In genomic region chr13:112996671-112997091, GRCh38 we compare ENCODE assay signal across 11 cellular contexts. TPM values are rescaled to one million over a fixed set of nuclear protein-coding genes. Genes with fewer than 3 reads are reported as not detected.
A peak's percentile ranks its signal among the peaks of the same experiment; 100 is the strongest.
DNase-seq lines count a peak whose midpoint lies in the region; ATAC-seq and TF ChIP-seq lines count a peak whose summit lies in the region.
"Had no signal": no experiment of that assay in that cellular context is flagged by ENCODE, and none has a peak within 500 bp of the region (broad histone marks: within the 10 kb centered on the region; RNA-seq: fewer than 3 reads in every experiment).

No MANE protein-coding gene starts in this region.

- 73% methylated on average over 19 of the region's 19 CpGs for WGBS in prostate gland

- intact Hi-C loops in prostate gland (cut with DNase I): no loop called here

- ATAC-seq in HG02588 (IDR thresholded peaks at IDR 0.05; ENCODE audit: unreplicated experiment): no peak
- ATAC-seq: CD8-positive, alpha-beta T cell had no signal

- H3K27ac ChIP-seq in duodenal mucosa (ENCODE audit: low read depth, low read length): peak overlapping the region; percentile 46
- peak overlapping the region; percentile 59 to 61 for H3K27ac ChIP-seq in prostate gland
- H3K27ac ChIP-seq: 22Rv1 had no signal

- H3K9me3 ChIP-seq in duodenal mucosa (ENCODE audit: control insufficient read depth in 1 of 2, low read length in 2 of 2) (no peaks in the 10 kb centered on the region), prostate gland (no peaks in the 10 kb centered on the region)

- no peak for TF ChIP-seq POLR2A in prostate gland (IDR thresholded peaks at IDR 0.05)

- no peak overlapping the region for H3K4me3 ChIP-seq in duodenal mucosa (ENCODE audit: low read depth in 1 of 2, low read length in 2 of 2)
- no peak overlapping the region for H3K4me3 ChIP-seq in prostate gland

- H3K36me3 ChIP-seq in duodenal mucosa (ENCODE audit: control insufficient read depth in 1 of 2, insufficient read depth in 2 of 2, low read length in 2 of 2) (no peaks in the 10 kb centered on the region), prostate gland (no peaks in the 10 kb centered on the region)

- H3K9ac ChIP-seq in duodenal mucosa (ENCODE audit: low read depth in 1 of 2, low read length in 2 of 2): peak overlapping the region in 1 of 2 donors; percentile 10

- no peak for TF ChIP-seq CTCF in prostate gland (IDR thresholded peaks at IDR 0.05)

- H3K4me1 ChIP-seq in duodenal mucosa (ENCODE audit: control insufficient read depth in 1 of 2, insufficient read depth in 2 of 2, low read length in 2 of 2) (peaks cover 40 to 50% of the 10 kb centered on the region in 2 donors), prostate gland (replicated peaks) (peaks cover 13% of the 10 kb centered on the region)

- peak; percentile 64 for DNase-seq in DMS53 (lab: John Stamatoyannopoulos, UW)
- no peak for DNase-seq in DMS53 treated with DMSO at 0.1 percent for 48 hours (lab: John Stamatoyannopoulos, UW; ENCODE audit: unreplicated experiment)
- peak; percentile 42 for DNase-seq in NCI-H69 (lab: John Stamatoyannopoulos, UW)
- no peak for DNase-seq in prostate gland (ENCODE audit: low spot score)
- no peak for DNase-seq in mucosa of gallbladder (ENCODE audit: low spot score)
- DNase-seq in NCI-H1105 treated with DMSO at 0.1 percent for 48 hours (lab: John Stamatoyannopoulos, UW): no peak
- DNase-seq: CD8-positive, alpha-beta T cell; GOT3 had no signal

- H3K27me3 ChIP-seq in duodenal mucosa (ENCODE audit: control insufficient read depth in 1 of 2, insufficient read depth in 2 of 2, low read length in 2 of 2) (peaks cover 2 to 4% of the 10 kb centered on the region in 2 donors), prostate gland (replicated peaks; ENCODE audit: insufficient read depth) (no peaks in the 10 kb centered on the region)

RNA-seq across cellular contexts. Expression of gene MCF2L, which starts 27.7 kb away (rescaled TPM):
- total RNA-seq in prostate gland (10 to 100 TPM; 47.6 to 64.7 TPM), mucosa of gallbladder (91.8 TPM)

Comparison
In these comparisons a context has a peak if more than half of its experiments do, and no peak if none do; other contexts are left out.
1. DNase-seq: peak in DMS53 (single experiment) and NCI-H69 (single experiment); none in DMS53 treated with DMSO at 0.1 percent for 48 hours (single experiment), prostate gland (single experiment), mucosa of gallbladder (single experiment) and NCI-H1105 treated with DMSO at 0.1 percent for 48 hours (single experiment).